Comparison of ENCODE assay signal across 25 cellular contexts in the genomic region with DNA sequence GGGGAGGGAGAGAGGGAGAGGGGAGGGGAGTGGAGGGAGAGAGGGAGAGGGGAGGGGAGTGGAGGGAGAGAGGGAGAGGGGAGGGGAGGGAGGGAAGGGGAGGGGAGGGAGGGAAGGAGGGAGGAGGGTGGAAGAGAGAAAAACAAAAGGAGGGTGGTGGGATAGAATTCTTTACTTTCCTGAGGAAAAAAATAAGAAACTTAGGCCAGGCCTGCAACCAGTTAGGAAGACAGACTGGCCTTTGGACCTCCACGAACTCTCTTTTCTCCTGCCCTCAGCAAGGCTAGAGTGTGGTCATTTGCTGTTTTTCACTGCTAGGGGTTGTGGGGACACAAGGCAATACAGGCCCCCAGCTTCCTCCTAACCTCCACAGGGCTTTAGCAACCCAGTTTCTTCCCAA. TPM values are rescaled to one million over a fixed set of nuclear protein-coding genes. Genes with fewer than 3 reads are reported as not detected.
A peak's percentile ranks its signal among the peaks of the same experiment; 100 is the strongest.
DNase-seq lines count a peak whose midpoint lies in the region; ATAC-seq and TF ChIP-seq lines count a peak whose summit lies in the region.
"Had no signal": no experiment of that assay in that cellular context is flagged by ENCODE, and none has a peak within 500 bp of the region (broad histone marks: within the 10 kb centered on the region; RNA-seq: fewer than 3 reads in every experiment).

No MANE protein-coding gene starts in this region.

- H3K4me1 ChIP-seq in BLaER1 (peaks cover 61% of the 10 kb centered on the region), sigmoid colon (peaks cover 0 to 66% (median 48%) of the 10 kb centered on the region in 4 donors)

- no peak overlapping the region for H3K4me3 Mint-ChIP-seq in activated T-cell treated with anti-CD3 and anti-CD28 coated beads, Interleukin-2, amount 50 U/mL, for 72 hours
- H3K4me3 Mint-ChIP-seq: activated T-helper 17 cell treated with anti-CD3 and anti-CD28 coated beads, Interleukin-2, amount 50 U/mL, for 72 hours; IgD-negative memory B cell; memory B cell had no signal

- CTCF ChIA-PET in RWPE1 (lab: Yijun Ruan, JAX), result interaction anchor here (0.8 kb wide), 1 partner anchor 41 kb away, joined by 3 read pairs; no protein-coding TSS in a partner anchor

- H3K4me2 ChIP-seq in BLaER1, result peak overlapping the region; percentile 55
- H3K4me2 ChIP-seq: SK-N-SH had no signal

- H3K27ac Mint-ChIP-seq in activated T-cell treated with anti-CD3 and anti-CD28 coated beads, Interleukin-2, amount 50 U/mL, for 72 hours, result no peak overlapping the region
- H3K27ac Mint-ChIP-seq: activated naive CD4-positive, alpha-beta T cell treated with anti-CD3 and anti-CD28 coated beads, Interleukin-2, amount 50 U/mL, for 72 hours; activated T-helper 17 cell treated with anti-CD3 and anti-CD28 coated beads, Interleukin-2, amount 50 U/mL, for 72 hours; IgD-negative memory B cell; memory B cell; naive thymus-derived CD8-positive, alpha-beta T cell had no signal

- peaks cover 24% of the 10 kb centered on the region for H3K4me1 Mint-ChIP-seq in activated T-cell treated with anti-CD3 and anti-CD28 coated beads, Interleukin-2, amount 50 U/mL, for 72 hours (ENCODE audit: low read depth)

- TF ChIP-seq CTCF in RWPE1 (conservative IDR thresholded peaks at IDR 0.05; ENCODE audit: low read depth) (no peak), fibroblast of villous mesenchyme (IDR thresholded peaks at IDR 0.05; ENCODE audit: insufficient read depth, low read depth, low read length) (no peak), sigmoid colon (IDR thresholded peaks at IDR 0.05) (no peak)

- POLR2A ChIA-PET in RWPE1 (lab: Yijun Ruan, JAX; ENCODE audit: low non-redundant PET), result no interaction called here

- H4K20me1 ChIP-seq in BLaER1, result no peaks in the 10 kb centered on the region

- no peak for TF ChIP-seq POLR2A in sigmoid colon (IDR thresholded peaks at IDR 0.05)

- no peak for ATAC-seq in GM18858 (IDR thresholded peaks at IDR 0.05; ENCODE audit: unreplicated experiment)
- no peak for ATAC-seq in activated T-cell treated with anti-CD3 and anti-CD28 coated beads, Interleukin-2, amount 50 U/mL, for 72 hours (replicated peaks in 1 of 2)
- ATAC-seq: activated naive CD4-positive, alpha-beta T cell treated with anti-CD3 and anti-CD28 coated beads, Interleukin-2, amount 50 U/mL, for 72 hours; activated T-helper 17 cell treated with anti-CD3 and anti-CD28 coated beads, Interleukin-2, amount 50 U/mL, for 72 hours; naive thymus-derived CD8-positive, alpha-beta T cell had no signal

- no peak overlapping the region for H3K9ac ChIP-seq in BLaER1
- H3K9ac ChIP-seq: SK-N-SH had no signal

- WGBS in sigmoid colon, 2 donors, result 63 to 71% methylated on average over 1 of the region's 1 CpG

- intact Hi-C loops in sigmoid colon (cut with DNase I), result no loop called here

- TF ChIP-seq EP300 in sigmoid colon (IDR thresholded peaks at IDR 0.05), result no peak

- H3K4me3 ChIP-seq in BLaER1 (no peak overlapping the region), fibroblast of villous mesenchyme (ENCODE audit: low read depth, low read length) (peak overlapping the region; percentile 18), sigmoid colon (no peak overlapping the region)
- H3K4me3 ChIP-seq: MG63, skin epidermis had no signal

- H3K27me3 ChIP-seq in BLaER1 (peaks cover 27% of the 10 kb centered on the region), sigmoid colon (peaks cover 23 to 87% (median 83%) of the 10 kb centered on the region in 3 donors)
- H3K27me3 ChIP-seq: MG63 had no signal

- peaks cover 73% of the 10 kb centered on the region for H3K27me3 Mint-ChIP-seq in activated T-cell treated with anti-CD3 and anti-CD28 coated beads, Interleukin-2, amount 50 U/mL, for 72 hours (ENCODE audit: low read depth)

- no peaks in the 10 kb centered on the region for H3K36me3 Mint-ChIP-seq in activated T-cell treated with anti-CD3 and anti-CD28 coated beads, Interleukin-2, amount 50 U/mL, for 72 hours (ENCODE audit: insufficient read depth in 2 of 2)
- H3K36me3 Mint-ChIP-seq: IgD-negative memory B cell had no signal

- H3K27ac ChIP-seq in BLaER1 (no peak overlapping the region), RWPE1 (peak overlapping the region; percentile 93), sigmoid colon (peak overlapping the region; percentile 55 to 63 (median 61))

- H3K9me3 Mint-ChIP-seq in activated T-cell treated with anti-CD3 and anti-CD28 coated beads, Interleukin-2, amount 50 U/mL, for 72 hours, result no peaks in the 10 kb centered on the region
- H3K9me3 Mint-ChIP-seq: activated naive CD4-positive, alpha-beta T cell treated with anti-CD3 and anti-CD28 coated beads, Interleukin-2, amount 50 U/mL, for 72 hours; activated T-helper 17 cell treated with anti-CD3 and anti-CD28 coated beads, Interleukin-2, amount 50 U/mL, for 72 hours; IgD-negative memory B cell; memory B cell had no signal

- H3K36me3 ChIP-seq in BLaER1 (no peaks in the 10 kb centered on the region), sigmoid colon (no peaks in the 10 kb centered on the region)
- H3K36me3 ChIP-seq: esophagus squamous epithelium, gastroesophageal sphincter, MG63 had no signal

- DNase-seq in RWPE1 (ENCODE audit: low spot score), result no peak
- no peak for DNase-seq in fibroblast of villous mesenchyme (ENCODE audit: low read depth)
- no peak for DNase-seq in sigmoid colon
- DNase-seq in RKO (ENCODE audit: low spot score), result no peak
- no peak for DNase-seq in activated T-cell treated with anti-CD3 and anti-CD28 coated beads, Interleukin-2, amount 50 U/mL, for 72 hours
- DNase-seq in NAMALWA (ENCODE audit: low spot score), result no peak
- DNase-seq: activated CD4-positive, alpha-beta T cell treated with anti-CD3 and anti-CD28 coated beads, Interleukin-2, amount 50 U/mL, for 1 hour; effector CD8-positive, alpha-beta T cell; esophagus squamous epithelium; GOT3; MG63; naive thymus-derived CD8-positive, alpha-beta T cell; NCI-H524; SK-N-SH; stimulated activated naive CD4-positive, alpha-beta T cell treated with Interleukin-2 at 50 U/mL for 16 hours; T-helper 2 cell; trophoblast cell had no signal

- 0 out of 2 replicates have a peak, but pooled peaks cover 8% of the 10 kb centered on the region for H3K9me3 ChIP-seq in BLaER1
- H3K9me3 ChIP-seq in sigmoid colon, result no peaks in the 10 kb centered on the region
- H3K9me3 ChIP-seq: esophagus squamous epithelium, gastroesophageal sphincter, MG63, SK-N-SH had no signal

RNA-seq across cellular contexts. Expression of a gene that starts 4.2 kb away (rescaled TPM):
- total RNA-seq in fibroblast of villous mesenchyme, result 8.6 and 12.9 TPM in 2 replicates
- total RNA-seq in sigmoid colon, result 1 to 10 TPM; 3.5 to 6.1 (median 5.2) TPM
- polyA plus RNA-seq in sigmoid colon, result 1 to 10 TPM in 2 of 3 donors, under 1 TPM in 1; 0.69 to 2.4 (median 1.9) TPM
- not detected for total RNA-seq in activated T-cell treated with anti-CD3 and anti-CD28 coated beads, Interleukin-2, amount 50 U/mL, for 72 hours
- total RNA-seq: activated naive CD4-positive, alpha-beta T cell treated with anti-CD3 and anti-CD28 coated beads, Interleukin-2, amount 50 U/mL, for 72 hours; activated T-helper 17 cell treated with anti-CD3 and anti-CD28 coated beads, Interleukin-2, amount 50 U/mL, for 72 hours; naive thymus-derived CD8-positive, alpha-beta T cell had no signal
- polyA plus RNA-seq: IgD-negative memory B cell; naive thymus-derived CD8-positive, alpha-beta T cell had no signal

RNA-seq across cellular contexts. Expression of a gene that starts 19.6 kb away (rescaled TPM):
- total RNA-seq in fibroblast of villous mesenchyme (under 0.01 TPM in 2 replicates), sigmoid colon (under 1 TPM in 3 of 4 donors, not detected in 1; 0.27 to 0.36 (median 0.28) TPM)
- polyA plus RNA-seq in sigmoid colon, result under 1 TPM in 2 of 3 donors, not detected in 1; 0.23 to 0.25 TPM
- not detected for total RNA-seq in activated T-cell treated with anti-CD3 and anti-CD28 coated beads, Interleukin-2, amount 50 U/mL, for 72 hours
- total RNA-seq: activated naive CD4-positive, alpha-beta T cell treated with anti-CD3 and anti-CD28 coated beads, Interleukin-2, amount 50 U/mL, for 72 hours; activated T-helper 17 cell treated with anti-CD3 and anti-CD28 coated beads, Interleukin-2, amount 50 U/mL, for 72 hours; esophagus squamous epithelium; naive thymus-derived CD8-positive, alpha-beta T cell had no signal
- polyA plus RNA-seq: IgD-negative memory B cell; naive thymus-derived CD8-positive, alpha-beta T cell had no signal
